Comparison of ENCODE assay signal across 8 cellular contexts in the genomic region with DNA sequence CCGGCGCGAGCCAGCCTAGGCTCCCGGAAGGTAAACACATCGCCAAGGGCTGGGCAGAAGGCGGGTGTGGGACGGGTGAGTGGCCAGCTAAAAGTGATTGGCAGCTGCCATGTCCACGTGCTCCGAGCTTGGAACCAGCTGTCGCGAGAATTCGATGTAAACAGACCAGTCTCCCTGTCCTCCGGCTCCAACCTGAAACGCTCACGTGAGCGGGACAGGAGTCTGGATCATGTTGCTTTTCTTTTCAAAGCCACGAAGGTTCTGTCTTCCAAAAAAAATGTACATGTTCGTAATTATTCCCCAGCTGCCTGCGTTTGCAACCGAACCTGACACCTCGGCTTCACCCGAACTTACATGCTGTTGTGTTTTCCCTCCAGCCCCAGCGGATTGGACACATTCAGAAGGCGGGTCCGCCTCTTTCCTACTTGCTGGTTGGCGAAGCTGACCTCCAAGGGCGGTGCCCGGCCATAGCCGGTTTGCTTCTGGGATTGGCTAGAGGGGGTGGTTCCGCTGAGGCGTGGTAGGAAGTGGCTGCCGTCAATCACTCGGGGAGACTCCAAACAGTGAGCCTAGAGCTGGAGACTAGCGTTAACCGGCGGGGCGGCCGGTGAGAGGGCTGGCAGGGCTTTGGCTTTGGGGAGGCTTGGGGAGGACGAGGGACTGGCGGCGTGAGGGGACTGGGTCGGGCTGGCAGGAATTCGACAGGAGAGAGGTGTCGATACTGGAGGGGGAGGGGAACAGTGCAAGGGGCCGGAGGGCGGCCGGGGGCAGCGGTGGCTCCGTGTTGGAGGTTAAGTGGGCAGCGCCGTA. TPM values are rescaled to one million over a fixed set of nuclear protein-coding genes. Genes with fewer than 3 reads are reported as not detected.
DNase-seq lines count a peak whose midpoint lies in the region; ATAC-seq, FAIRE-seq and TF ChIP-seq lines count a peak whose summit lies in the region.

BCAS3 (plus strand) TSS at position 544 of the 810 bp plus-strand sequence.

- FAIRE-seq in keratinocyte (lab: Jason Lieb, UNC), result peak; percentile 9

- dilution Hi-C loops in keratinocyte (cut with MboI; ENCODE audit: extremely low pct_ligation_motif_present, low sequenced_read_pairs), result no loop called here

- TF ChIP-seq CTCF in AG09309 (IDR thresholded peaks at IDR 0.05; ENCODE audit: control insufficient read depth, insufficient read depth, low read depth, low read length, missing control alignments), result no peak
- TF ChIP-seq CTCF in keratinocyte (optimal IDR thresholded peaks at IDR 0.05 in 1 of 3, IDR thresholded peaks at IDR 0.05 in 1 of 3, conservative IDR thresholded peaks at IDR 0.05 in 1 of 3; ENCODE audit: extremely low read depth in 1 of 3, insufficient read depth in 2 of 3, low read length in 3 of 3), result no peak

- no peaks in the 10 kb centered on the region for H3K27me3 ChIP-seq in keratinocyte (ENCODE audit: control insufficient read depth, extremely low read depth, insufficient read depth, low read length)

- H2AFZ ChIP-seq in keratinocyte (ENCODE audit: control insufficient read depth, low read length), result peak within 1 kb of the TSS; percentile 97

- H3K9ac ChIP-seq in keratinocyte (ENCODE audit: control insufficient read depth, extremely low read depth, insufficient read depth, low read length), result peak within 1 kb of the TSS; percentile 84

- H3K9me1 ChIP-seq in keratinocyte (ENCODE audit: control insufficient read depth, extremely low read depth, insufficient read depth, low read length), result no peaks in the 10 kb centered on the region

- H3K4me3 ChIP-seq in AG09309 (ENCODE audit: control insufficient read depth, low read depth, low read length) (peak within 1 kb of the TSS; percentile 84), keratinocyte (ENCODE audit: control insufficient read depth in 2 of 3, extremely low read depth in 1 of 3, insufficient read depth in 2 of 3, low read depth in 1 of 3, low read length in 3 of 3) (peak within 1 kb of the TSS; percentile 67 to 94 (median 86))

- no peaks in the 10 kb centered on the region for H3K36me3 ChIP-seq in keratinocyte (ENCODE audit: control insufficient read depth in 2 of 2, extremely low read depth in 1 of 2, insufficient read depth in 2 of 2, low read length in 2 of 2)

- H3K4me1 ChIP-seq in keratinocyte (ENCODE audit: control insufficient read depth, extremely low read depth, insufficient read depth, low read length), result peaks cover 11% of the 10 kb centered on the region

- H3K27ac ChIP-seq in keratinocyte (ENCODE audit: control insufficient read depth, insufficient read depth, low read length), result peak within 1 kb of the TSS; percentile 92

- ATAC-seq in GM19025 (IDR thresholded peaks at IDR 0.05; ENCODE audit: low read depth, unreplicated experiment) (peak; percentile 96), HG03342 (IDR thresholded peaks at IDR 0.05; ENCODE audit: unreplicated experiment) (peak; percentile 98)

- peak; percentile 96 for DNase-seq in AG09309 (ENCODE audit: low read depth)
- DNase-seq in NCI-H446 (lab: John Stamatoyannopoulos, UW), result peak; percentile 92 to 98
- peak; percentile 94 for DNase-seq in activated CD4-positive, CD25-positive, alpha-beta regulatory T cell treated with anti-CD3 and anti-CD28 coated beads, Interleukin-2, amount 50 U/mL, for 16 hours (ENCODE audit: low read depth, low spot score)
- peak; percentile 98 to 99 for DNase-seq in cerebellar nuclear complex (lab: John Stamatoyannopoulos, UW)
- peak; percentile 92 for DNase-seq in keratinocyte (ENCODE audit: low read depth, low spot score)
- peak; percentile 84 to 91 for DNase-seq in stimulated activated CD4-positive, alpha-beta T cell treated with anti-CD3 and anti-CD28 coated beads, Interleukin-15, amount 100 ng/mL, for 1 hour (ENCODE audit: low read depth in 1 of 2, low spot score in 1 of 2)

- H3K79me2 ChIP-seq in keratinocyte (ENCODE audit: control insufficient read depth, insufficient read depth, low read length), result no peaks in the 10 kb centered on the region

- no peaks in the 10 kb centered on the region for H4K20me1 ChIP-seq in keratinocyte (ENCODE audit: control insufficient read depth, extremely low read depth, insufficient read depth, low read length)

- peak within 1 kb of the TSS; percentile 99 for H3K4me2 ChIP-seq in keratinocyte (ENCODE audit: control insufficient read depth, extremely low read depth, insufficient read depth, low read depth, low read length)

- H3K9me3 ChIP-seq in keratinocyte (ENCODE audit: control insufficient read depth, low read depth, low read length), result no peaks in the 10 kb centered on the region

RNA-seq across cellular contexts. Expression of gene BCAS3, which starts in this region (rescaled TPM):
- polyA plus RNA-seq in keratinocyte, result 6.7 to 13.9 TPM (median 11.8 TPM) in 3 replicates
- polyA plus RNA-seq in keratinocyte (2011; ENCODE audit: low read depth), result 21.4 TPM
- polyA plus RNA-seq in keratinocyte (2011; cell fraction: cytosol; rRNA removed), result 10.1 and 11.0 TPM in 2 replicates
- polyA plus RNA-seq in keratinocyte (2011; cell fraction: nucleus; rRNA removed), result 26.1 and 28.1 TPM in 2 replicates
- 8.8 and 15.5 TPM in 2 replicates for polyA plus RNA-seq in keratinocyte (2012; ENCODE audit: low replicate concordance)
- 22.0 to 88.7 TPM (median 52.7 TPM) in 3 replicates for polyA minus RNA-seq in keratinocyte
- 23.4 TPM for polyA minus RNA-seq in keratinocyte (2011; cell fraction: cytosol; rRNA and poly(A)+ RNA removed)
- polyA minus RNA-seq in keratinocyte (2011; cell fraction: nucleus; rRNA and poly(A)+ RNA removed), result 63.1 and 122 TPM in 2 replicates

Comparison
In these comparisons a context has a peak if more than half of its experiments do, and no peak if none do; other contexts are left out.
1. Peak in every context shown above with its lines: DNase-seq, ATAC-seq, H3K4me3 ChIP-seq and H3K27ac ChIP-seq.